20 cellular contexts compared by ENCODE assay signal in genomic region chr17:29880031-29880430, GRCh38.
"Had no signal": no experiment of that assay in that cellular context is flagged by ENCODE, and none has a peak within 500 bp of the region (broad histone marks: within the 10 kb centered on the region; RNA-seq: fewer than 3 reads in every experiment).

No MANE protein-coding gene starts in this region.

- H3K4me3 ChIP-seq: esophagus squamous epithelium, hepatocyte, lung, stomach, vagina had no signal

- H3K4me2 ChIP-seq: hepatocyte had no signal

- H3K4me3 Mint-ChIP-seq: effector memory CD8-positive, alpha-beta T cell; naive B cell; nephron; type B pancreatic cell had no signal

- H3K27me3 ChIP-seq: esophagus squamous epithelium, foreskin keratinocyte, hepatocyte, neutrophil, stomach, vagina had no signal

- H3K27ac ChIP-seq: esophagus squamous epithelium, foreskin keratinocyte, hepatocyte, neutrophil, stomach, vagina had no signal

- H3K4me1 ChIP-seq: foreskin keratinocyte, vagina had no signal

- H3K36me3 ChIP-seq: esophagus squamous epithelium, neutrophil, stomach, vagina had no signal

- H3K27me3 Mint-ChIP-seq: effector memory CD8-positive, alpha-beta T cell; naive B cell; type B pancreatic cell had no signal

- H3K9me3 Mint-ChIP-seq: effector memory CD8-positive, alpha-beta T cell; type B pancreatic cell had no signal

- H3K27ac Mint-ChIP-seq: effector memory CD8-positive, alpha-beta T cell; type B pancreatic cell had no signal

- FAIRE-seq: kidney had no signal

- DNase-seq: effector memory CD8-positive, alpha-beta T cell; esophagus squamous epithelium; foreskin keratinocyte; head of caudate nucleus; kidney; left colon; left ventricle myocardium superior; mesendoderm; naive B cell; stimulated activated CD4-positive, alpha-beta T cell treated with anti-CD3 and anti-CD28 coated beads, Interleukin-2, amount 100 ng/mL, for 24 hours; stimulated activated CD4-positive, alpha-beta T cell treated with anti-CD3 and anti-CD28 coated beads, Interleukin-4, amount 100 ng/mL, for 4 hours; stimulated activated naive CD4-positive, alpha-beta T cell; stomach; substantia nigra had no signal

- H3K9me3 ChIP-seq: esophagus squamous epithelium, neutrophil, stomach, vagina had no signal

- H2AFZ ChIP-seq: hepatocyte had no signal
